30 cellular contexts compared by ENCODE assay signal in genomic region chr21:41399401-41399800, GRCh38. TPM values are rescaled to one million over a fixed set of nuclear protein-coding genes. Genes with fewer than 3 reads are reported as not detected.
"Had no signal": no experiment of that assay in that cellular context is flagged by ENCODE, and none has a peak within 500 bp of the region (broad histone marks: within the 10 kb centered on the region; RNA-seq: fewer than 3 reads in every experiment).

No MANE protein-coding gene starts in this region.

- FAIRE-seq: islet of Langerhans, kidney, urothelium cell line had no signal

- H3K4me1 Mint-ChIP-seq: immature natural killer cell, mesothelial cell of epicardium, natural killer cell had no signal

- H3K9me3 Mint-ChIP-seq: immature natural killer cell; mesothelial cell of epicardium; naive B cell; natural killer cell; neural progenitor cell; stimulated activated naive B cell treated with anti-CD40 and anti-IgM and Interleukin-4, amounts not matched to agents 10 μg/mL and 1 μg/mL and 100 μg/mL, for 72 hours had no signal

- H3K27ac ChIP-seq: left lung, lower lobe of right lung, neural progenitor cell, ovary, right atrium auricular region, right lobe of liver, stomach, testis, thyroid gland, transverse colon, upper lobe of right lung had no signal

- H3K27me3 ChIP-seq: left lung, neural progenitor cell, ovary, right atrium auricular region, right lobe of liver, stomach, testis, thyroid gland, transverse colon, upper lobe of right lung had no signal

- DNase-seq: hypothalamus; immature natural killer cell; kidney; left colon; left lung; lower lobe of right lung; mammary epithelial cell; mesenchymal stem cell; naive B cell; natural killer cell; nephron progenitor cell; ovary; stimulated activated CD4-positive, alpha-beta T cell treated with anti-CD3 and anti-CD28 coated beads, Interleukin-15, amount 100 ng/mL, for 24 hours; stimulated activated CD4-positive, alpha-beta T cell treated with anti-CD3 and anti-CD28 coated beads, Interleukin-2, amount 100 ng/mL, for 24 hours; stimulated activated CD4-positive, alpha-beta T cell treated with anti-CD3 and anti-CD28 coated beads, Interleukin-4, amount 100 ng/mL, for 1 hour; stimulated activated naive B cell treated with anti-CD40 and anti-IgM and Interleukin-4, amounts not matched to agents 10 μg/mL and 1 μg/mL and 100 μg/mL, for 72 hours; stimulated activated naive CD8-positive, alpha-beta T cell treated with anti-CD3 and anti-CD28 coated beads, Interleukin-15, Interleukin-2, amounts not matched to agents 100 U/mL and 50 U/mL, for 24 hours; stomach; testis; thyroid gland; transverse colon; upper lobe of right lung had no signal

- H3K36me3 Mint-ChIP-seq: mesothelial cell of epicardium, neural progenitor cell had no signal

- H3K4me1 ChIP-seq: neural progenitor cell, right atrium auricular region, right lobe of liver had no signal

- H3K9me3 ChIP-seq: left lung, lower lobe of right lung, ovary, right atrium auricular region, right lobe of liver, stomach, testis, thyroid gland, transverse colon, upper lobe of right lung had no signal

- ATAC-seq: left colon; left lung; lower lobe of right lung; natural killer cell; right lobe of liver; stimulated activated naive B cell treated with anti-CD40 and anti-IgM and Interleukin-4, amounts not matched to agents 10 μg/mL and 1 μg/mL and 100 μg/mL, for 72 hours; stimulated activated naive CD8-positive, alpha-beta T cell treated with anti-CD3 and anti-CD28 coated beads, Interleukin-15, Interleukin-2, amounts not matched to agents 100 U/mL and 50 U/mL, for 24 hours; upper lobe of right lung had no signal

- H2AFZ ChIP-seq: neural progenitor cell had no signal

- H3K27ac Mint-ChIP-seq: immature natural killer cell; mesothelial cell of epicardium; natural killer cell; neural progenitor cell; progenitor cell of endocrine pancreas; stimulated activated naive B cell treated with anti-CD40 and anti-IgM and Interleukin-4, amounts not matched to agents 10 μg/mL and 1 μg/mL and 100 μg/mL, for 72 hours had no signal

- H3K27me3 Mint-ChIP-seq: naive B cell; stimulated activated naive B cell treated with anti-CD40 and anti-IgM and Interleukin-4, amounts not matched to agents 10 μg/mL and 1 μg/mL and 100 μg/mL, for 72 hours had no signal

- H3K4me2 ChIP-seq: neural progenitor cell, smooth muscle cell had no signal

- H3K4me3 Mint-ChIP-seq: immature natural killer cell; mesothelial cell of epicardium; naive B cell; natural killer cell; nephron progenitor cell; neural progenitor cell; stimulated activated naive B cell treated with anti-CD40 and anti-IgM and Interleukin-4, amounts not matched to agents 10 μg/mL and 1 μg/mL and 100 μg/mL, for 72 hours had no signal

- H3K4me3 ChIP-seq: left lung, lower lobe of right lung, neural progenitor cell, ovary, right atrium auricular region, right lobe of liver, smooth muscle cell, stomach, testis, thyroid gland, transverse colon, upper lobe of right lung had no signal

- H3K9ac ChIP-seq: neural progenitor cell had no signal

- H3K36me3 ChIP-seq: neural progenitor cell, ovary, right lobe of liver, thyroid gland, transverse colon had no signal

RNA-seq across cellular contexts. Expression of gene MX2, which starts 37.6 kb away (rescaled TPM):
- total RNA-seq: mammary epithelial cell had no signal
- polyA plus RNA-seq: mammary epithelial cell had no signal
